ENCODE assay signal across 8 cellular contexts in genomic region chr9:91361294-91362201, GRCh38. TPM values are rescaled to one million over a fixed set of nuclear protein-coding genes. Genes with fewer than 3 reads are reported as not detected.
DNase-seq lines count a peak whose midpoint lies in the region; ATAC-seq and TF ChIP-seq lines count a peak whose summit lies in the region.

TSS of gene AUH (minus strand) at chr9:91361918. CDS start at chr9:91361889, 29 bp downstream.

- DNase-seq in NCI-H1694 treated with DMSO at 0.1 percent for 48 hours (lab: John Stamatoyannopoulos, UW) = peak; percentile 26
- no peak for DNase-seq in NCI-H1694 (lab: John Stamatoyannopoulos, UW)
- peak; percentile 72 for DNase-seq in NCI-H1105 treated with DMSO at 0.1 percent for 48 hours (lab: John Stamatoyannopoulos, UW)
- peak; percentile 90 for DNase-seq in UCSD-AML1 (lab: John Stamatoyannopoulos, UW; ENCODE audit: unreplicated experiment)
- DNase-seq in body of pancreas = peak; percentile 85 to 90 (median 88)
- no peak for DNase-seq in skeletal muscle cell (ENCODE audit: low read depth)

- peak in 3 of 7 experiments; percentile 11 to 23 (median 19) for TF ChIP-seq CTCF in body of pancreas (IDR thresholded peaks at IDR 0.05)

- intact Hi-C loops in body of pancreas (cut with DNase I) = no loop called here

- no peaks in the 10 kb centered on the region for H3K36me3 ChIP-seq in body of pancreas (replicated peaks in 1 of 2; ENCODE audit: insufficient read depth in 1 of 2, low read depth in 2 of 2)

- ATAC-seq in HG02642 (IDR thresholded peaks at IDR 0.05; ENCODE audit: poor library complexity, unreplicated experiment) (peak; percentile 92), body of pancreas (peak; percentile 97)

- peaks cover 26% of the 10 kb centered on the region for H3K4me1 ChIP-seq in body of pancreas

- H3K27me3 ChIP-seq in body of pancreas = no peaks in the 10 kb centered on the region

- H3K4me3 ChIP-seq in body of pancreas (peak within 1 kb of the TSS; percentile 90 to 93), iPS-11a (ENCODE audit: low read depth, low read length) (peak within 1 kb of the TSS; percentile 98), skeletal muscle cell (ENCODE audit: low read depth, low read length) (peak within 1 kb of the TSS; percentile 78)

- peak; percentile 64 to 77 (median 75) for TF ChIP-seq POLR2A in body of pancreas (IDR thresholded peaks at IDR 0.05)

- no peaks in the 10 kb centered on the region for H3K9me3 ChIP-seq in body of pancreas

- H3K27ac ChIP-seq in body of pancreas = peak within 1 kb of the TSS; percentile 87 to 97 (median 92)

- 1% methylated on average over 24 to 55 of the region's 86 CpGs for WGBS in body of pancreas, 2 donors

RNA-seq across cellular contexts. Expression of gene AUH, which starts in this region (rescaled TPM):
- 10 to 100 TPM; 47.7 to 75.8 TPM for total RNA-seq in body of pancreas

Comparison
In these comparisons a context has a peak if more than half of its experiments do, and no peak if none do; other contexts are left out.
1. DNase-seq: peak in NCI-H1694 treated with DMSO at 0.1 percent for 48 hours (single experiment), NCI-H1105 treated with DMSO at 0.1 percent for 48 hours (single experiment), UCSD-AML1 (single experiment) and body of pancreas (4 of 4); none in NCI-H1694 (single experiment) and skeletal muscle cell (single experiment).
2. Peak in every context shown above with its lines, with median percentiles within 50 percentile points of each other: H3K4me3 ChIP-seq.